Comparison of ENCODE assay signal across 8 cellular contexts in genomic region chr4:82373816-82374740, GRCh38. TPM values are rescaled to one million over a fixed set of nuclear protein-coding genes. Genes with fewer than 3 reads are reported as not detected.
A peak's percentile ranks its signal among the peaks of the same experiment; 100 is the strongest.
DNase-seq lines count a peak whose midpoint lies in the region; ATAC-seq and TF ChIP-seq lines count a peak whose summit lies in the region.

Gene HNRNPD (minus strand): TSS chr4:82373991. CDS start chr4:82373678, 313 bp downstream.

- H3K4me2 ChIP-seq in KMS-11 = peak within 1 kb of the TSS; percentile 97

- peaks cover 32% of the 10 kb centered on the region for H4K20me1 ChIP-seq in KMS-11 (ENCODE audit: insufficient read depth)

- TF ChIP-seq POLR2A in Peyer's patch (IDR thresholded peaks at IDR 0.05) = peak; percentile 76 to 91

- H3K4me1 ChIP-seq in KMS-11 (ENCODE audit: low read depth, poor library complexity, severe bottlenecking) = peaks cover 36% of the 10 kb centered on the region
- peaks cover 0 to 32% (median 5%) of the 10 kb centered on the region in 4 donors for H3K4me1 ChIP-seq in Peyer's patch
- H3K4me1 ChIP-seq in muscle layer of colon (ENCODE audit: insufficient read depth, low read length) = peaks cover 30% of the 10 kb centered on the region

- DNase-seq in DMS53 treated with DMSO at 0.1 percent for 48 hours (lab: John Stamatoyannopoulos, UW; ENCODE audit: unreplicated experiment) (peak; percentile 91), Peyer's patch (peak; percentile 97 to 99 (median 97))
- DNase-seq in activated T-cell treated with anti-CD3 and anti-CD28 coated beads, Interleukin-2, amount 50 U/mL, for 48 hours = peak; percentile 93 to 95
- peak; percentile 85 for DNase-seq in stimulated activated CD8-positive, alpha-beta memory T cell treated with anti-CD3 and anti-CD28 coated beads, Interleukin-7, amount 100 ng/mL, for 24 hours (ENCODE audit: low read depth)

- H3K9ac ChIP-seq in KMS-11 (peak within 1 kb of the TSS; percentile 99), muscle layer of colon (ENCODE audit: low read length) (peak within 1 kb of the TSS; percentile 66)

- H3K9me3 ChIP-seq in Peyer's patch = no peaks in the 10 kb centered on the region
- H3K9me3 ChIP-seq in muscle layer of colon (ENCODE audit: low read length) = no peaks in the 10 kb centered on the region

- peak within 1 kb of the TSS; percentile 90 for H3K4me3 ChIP-seq in KMS-11 (IDR thresholded peaks at IDR 0.05; ENCODE audit: insufficient read depth, low read depth, low read length)
- peak within 1 kb of the TSS; percentile 90 to 98 (median 96) for H3K4me3 ChIP-seq in Peyer's patch
- H3K4me3 ChIP-seq in muscle layer of colon (ENCODE audit: low read depth in 1 of 2, low read length in 2 of 2) = peak within 1 kb of the TSS; percentile 88 to 89

- peaks cover 85% of the 10 kb centered on the region for H3K79me2 ChIP-seq in KMS-11 (ENCODE audit: insufficient read depth, low read depth)

- ATAC-seq in GM21737 (IDR thresholded peaks at IDR 0.05; ENCODE audit: unreplicated experiment) (peak; percentile 90), esophagus mucosa (peak; percentile 95)

- H3K27ac ChIP-seq in KMS-11 (peak within 1 kb of the TSS; percentile 98), Peyer's patch (peak within 1 kb of the TSS; percentile 93 to 100 (median 99)), muscle layer of colon (ENCODE audit: low read depth, low read length) (peak within 1 kb of the TSS; percentile 99)

- peaks cover 12% of the 10 kb centered on the region; the same call in 1 of the 2 replicates for H3K36me3 ChIP-seq in KMS-11 (ENCODE audit: insufficient read depth)
- peaks cover 0 to 5% (median 0%) of the 10 kb centered on the region in 3 donors for H3K36me3 ChIP-seq in Peyer's patch
- H3K36me3 ChIP-seq in muscle layer of colon (ENCODE audit: insufficient read depth, low read length) = peaks cover 10% of the 10 kb centered on the region

- TF ChIP-seq CTCF in KMS-11 (conservative IDR thresholded peaks at IDR 0.05; ENCODE audit: low read depth, low read length) (no peak), Peyer's patch (IDR thresholded peaks at IDR 0.05) (peak in 2 of 6 experiments; percentile 13 to 15)

- peak within 1 kb of the TSS; percentile 42 for H2AFZ ChIP-seq in KMS-11 (ENCODE audit: low read depth)

- H3K27me3 ChIP-seq in KMS-11 (ENCODE audit: insufficient read depth, low read depth) (no peaks in the 10 kb centered on the region), Peyer's patch (no peaks in the 10 kb centered on the region), muscle layer of colon (ENCODE audit: control insufficient read depth in 1 of 2, insufficient read depth in 2 of 2, low read length in 2 of 2) (no peaks in the 10 kb centered on the region)

RNA-seq across cellular contexts. Expression of gene HNRNPD, which starts in this region (rescaled TPM):
- total RNA-seq in Peyer's patch = 100 to 1,000 TPM in 3 of 4 donors, 10 to 100 TPM in 1; 95.6 to 342 (median 136) TPM
- 122 TPM for total RNA-seq in esophagus mucosa

Comparison
In these comparisons a context has a peak if more than half of its experiments do, and no peak if none do; other contexts are left out.
1. Peak in every context shown above with its lines: DNase-seq, ATAC-seq, H3K4me3 ChIP-seq and H3K27ac ChIP-seq.